In the genomic region with DNA sequence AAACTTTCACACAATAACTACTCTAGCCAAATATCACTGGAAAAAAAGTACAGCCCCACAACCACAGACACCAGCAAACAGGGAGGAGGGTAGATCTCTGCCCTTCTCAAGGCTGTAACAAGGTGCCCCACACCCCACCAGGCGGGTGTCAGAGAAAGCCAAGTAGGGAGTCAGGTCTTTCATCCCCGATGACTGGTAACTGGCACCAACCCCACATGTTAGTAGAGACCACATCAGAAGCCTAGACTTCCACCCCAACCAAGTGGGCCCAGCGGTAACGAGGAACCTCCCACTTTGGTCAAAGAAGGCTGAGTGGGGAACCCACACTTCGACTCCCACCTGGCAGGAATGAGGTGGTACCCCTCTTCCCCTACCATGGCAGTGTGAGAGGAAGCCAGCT, we compare ENCODE assay signal across 13 cellular contexts. TPM values are rescaled to one million over a fixed set of nuclear protein-coding genes. Genes with fewer than 3 reads are reported as not detected.
DNase-seq lines count a peak whose midpoint lies in the region; TF ChIP-seq lines count a peak whose summit lies in the region.
"Had no signal": no experiment of that assay in that cellular context is flagged by ENCODE, and none has a peak within 500 bp of the region (broad histone marks: within the 10 kb centered on the region; RNA-seq: fewer than 3 reads in every experiment).

No MANE protein-coding gene starts in this region.

- H3K4me3 ChIP-seq in subcutaneous abdominal adipose tissue (ENCODE audit: low read depth in 1 of 5, low read length in 5 of 5), result peak overlapping the region in 3 of 5 donors; percentile 15 to 40 (median 26)
- H3K4me3 ChIP-seq: dorsolateral prefrontal cortex, upper lobe of left lung had no signal

- H3K9ac ChIP-seq in subcutaneous abdominal adipose tissue (ENCODE audit: low read length in 5 of 5), result peak overlapping the region in 4 of 5 donors; percentile 30 to 66 (median 58)

- H3K36me3 ChIP-seq in subcutaneous abdominal adipose tissue (ENCODE audit: control insufficient read depth in 5 of 5, insufficient read depth in 5 of 5, low read length in 5 of 5), result peaks cover 0 to 4% (median 2%) of the 10 kb centered on the region in 5 donors
- H3K36me3 ChIP-seq: upper lobe of left lung had no signal

- no peaks in the 10 kb centered on the region for H3K9me3 ChIP-seq in subcutaneous abdominal adipose tissue (ENCODE audit: control insufficient read depth in 5 of 5, low read length in 5 of 5)
- H3K9me3 ChIP-seq: neutrophil, upper lobe of left lung had no signal

- H3K9me3 Mint-ChIP-seq in activated T-helper 1 cell treated with anti-CD3 and anti-CD28 coated beads, Interleukin-12 subunit alpha, Interleukin-12 subunit beta, Interleukin-2, Interleukin-4 antibody, amounts not matched to agents 30 ng/mL and 10 ng/mL and 1 ng/mL, durations not matched to agents 14 hours and 24 hours and 36 hours, result no peaks in the 10 kb centered on the region
- H3K9me3 Mint-ChIP-seq in nephron progenitor cell, result no peaks in the 10 kb centered on the region

- H3K36me3 Mint-ChIP-seq in activated T-helper 1 cell treated with anti-CD3 and anti-CD28 coated beads, Interleukin-12 subunit alpha, Interleukin-12 subunit beta, Interleukin-2, Interleukin-4 antibody, amounts not matched to agents 30 ng/mL and 10 ng/mL and 1 ng/mL, durations not matched to agents 14 hours and 24 hours and 36 hours (ENCODE audit: low read depth), result peaks cover 26% of the 10 kb centered on the region
- peaks cover 63% of the 10 kb centered on the region for H3K36me3 Mint-ChIP-seq in nephron progenitor cell (ENCODE audit: low read depth)

- no peaks in the 10 kb centered on the region for H3K27me3 ChIP-seq in subcutaneous abdominal adipose tissue (ENCODE audit: control insufficient read depth in 5 of 5, insufficient read depth in 4 of 5, low read length in 5 of 5)
- H3K27me3 ChIP-seq: dorsolateral prefrontal cortex, neutrophil, upper lobe of left lung had no signal

- H3K4me1 Mint-ChIP-seq in activated T-helper 1 cell treated with anti-CD3 and anti-CD28 coated beads, Interleukin-12 subunit alpha, Interleukin-12 subunit beta, Interleukin-2, Interleukin-4 antibody, amounts not matched to agents 30 ng/mL and 10 ng/mL and 1 ng/mL, durations not matched to agents 14 hours and 24 hours and 36 hours (ENCODE audit: low read depth), result peaks cover 17% of the 10 kb centered on the region
- no peaks in the 10 kb centered on the region for H3K4me1 Mint-ChIP-seq in nephron progenitor cell

- H3K4me1 ChIP-seq in subcutaneous abdominal adipose tissue (ENCODE audit: control insufficient read depth in 5 of 5, insufficient read depth in 5 of 5, low read length in 5 of 5), result peaks cover 0 to 14% (median 7%) of the 10 kb centered on the region in 5 donors
- H3K4me1 ChIP-seq: upper lobe of left lung had no signal

- intact Hi-C loops in activated T-helper 1 cell treated with anti-CD3 and anti-CD28 coated beads, Interleukin-12 subunit alpha, Interleukin-12 subunit beta, Interleukin-2, Interleukin-4 antibody, amounts not matched to agents 30 ng/mL and 10 ng/mL and 1 ng/mL, durations not matched to agents 14 hours and 24 hours and 36 hours (cut with micrococcal nuclease), result no loop called here

- peak; percentile 1 for DNase-seq in stimulated activated CD4-positive, alpha-beta T cell treated with anti-CD3 and anti-CD28 coated beads, Interleukin-12 subunit alpha, Interleukin-12 subunit beta, amount 100 ng/mL, for 4 hours
- no peak for DNase-seq in stimulated activated CD4-positive, alpha-beta T cell treated with anti-CD3 and anti-CD28 coated beads, Interleukin-2, amount 100 ng/mL, for 48 hours
- DNase-seq in activated T-helper 1 cell treated with anti-CD3 and anti-CD28 coated beads, Interleukin-12 subunit alpha, Interleukin-12 subunit beta, Interleukin-2, Interleukin-4 antibody, amounts not matched to agents 30 ng/mL and 10 ng/mL and 1 ng/mL, durations not matched to agents 14 hours and 24 hours and 36 hours (ENCODE audit: low spot score), result peak; percentile 6
- no peak for DNase-seq in nephron progenitor cell
- DNase-seq in NCI-H2081 (lab: John Stamatoyannopoulos, UW), result no peak
- no peak for DNase-seq in CD1c-positive myeloid dendritic cell (ENCODE audit: extremely low spot score)
- no peak for DNase-seq in NCI-H524 treated with DMSO at 0.1 percent for 48 hours (lab: John Stamatoyannopoulos, UW)
- DNase-seq: dorsolateral prefrontal cortex, HCEC 1CT, NCI-H146, upper lobe of left lung had no signal

- peak overlapping the region; percentile 61 for H3K4me3 Mint-ChIP-seq in activated T-helper 1 cell treated with anti-CD3 and anti-CD28 coated beads, Interleukin-12 subunit alpha, Interleukin-12 subunit beta, Interleukin-2, Interleukin-4 antibody, amounts not matched to agents 30 ng/mL and 10 ng/mL and 1 ng/mL, durations not matched to agents 14 hours and 24 hours and 36 hours
- no peak overlapping the region for H3K4me3 Mint-ChIP-seq in nephron progenitor cell

- no peak for TF ChIP-seq CTCF in nephron progenitor cell (IDR thresholded peaks at IDR 0.05)

- peak overlapping the region; percentile 49 for H3K27ac ChIP-seq in subcutaneous abdominal adipose tissue (ENCODE audit: low read depth, low read length)
- H3K27ac ChIP-seq: dorsolateral prefrontal cortex, neutrophil, upper lobe of left lung had no signal

- no peaks in the 10 kb centered on the region for H3K27me3 Mint-ChIP-seq in activated T-helper 1 cell treated with anti-CD3 and anti-CD28 coated beads, Interleukin-12 subunit alpha, Interleukin-12 subunit beta, Interleukin-2, Interleukin-4 antibody, amounts not matched to agents 30 ng/mL and 10 ng/mL and 1 ng/mL, durations not matched to agents 14 hours and 24 hours and 36 hours (ENCODE audit: insufficient read depth)
- H3K27me3 Mint-ChIP-seq in nephron progenitor cell (ENCODE audit: low read depth, poor library complexity), result peaks cover 2% of the 10 kb centered on the region

- peak overlapping the region; percentile 81 for H3K27ac Mint-ChIP-seq in activated T-helper 1 cell treated with anti-CD3 and anti-CD28 coated beads, Interleukin-12 subunit alpha, Interleukin-12 subunit beta, Interleukin-2, Interleukin-4 antibody, amounts not matched to agents 30 ng/mL and 10 ng/mL and 1 ng/mL, durations not matched to agents 14 hours and 24 hours and 36 hours
- peak overlapping the region; percentile 94 for H3K27ac Mint-ChIP-seq in nephron progenitor cell

RNA-seq across cellular contexts. Expression of a gene that starts 16.4 kb away (rescaled TPM):
- 10.4 and 12.3 TPM in 2 replicates for total RNA-seq in activated T-helper 1 cell treated with anti-CD3 and anti-CD28 coated beads, Interleukin-12 subunit alpha, Interleukin-12 subunit beta, Interleukin-2, Interleukin-4 antibody, amounts not matched to agents 30 ng/mL and 10 ng/mL and 1 ng/mL, durations not matched to agents 14 hours and 24 hours and 36 hours

RNA-seq across cellular contexts. Expression of a gene that starts 48.3 kb away (rescaled TPM):
- 50.2 and 54.3 TPM in 2 replicates for total RNA-seq in activated T-helper 1 cell treated with anti-CD3 and anti-CD28 coated beads, Interleukin-12 subunit alpha, Interleukin-12 subunit beta, Interleukin-2, Interleukin-4 antibody, amounts not matched to agents 30 ng/mL and 10 ng/mL and 1 ng/mL, durations not matched to agents 14 hours and 24 hours and 36 hours

Comparison
In these comparisons a context has a peak if more than half of its experiments do, and no peak if none do; other contexts are left out.
1. DNase-seq: peak in stimulated activated CD4-positive, alpha-beta T cell treated with anti-CD3 and anti-CD28 coated beads, Interleukin-12 subunit alpha, Interleukin-12 subunit beta, amount 100 ng/mL, for 4 hours (single experiment) and activated T-helper 1 cell treated with anti-CD3 and anti-CD28 coated beads, Interleukin-12 subunit alpha, Interleukin-12 subunit beta, Interleukin-2, Interleukin-4 antibody, amounts not matched to agents 30 ng/mL and 10 ng/mL and 1 ng/mL, durations not matched to agents 14 hours and 24 hours and 36 hours (single experiment); none in stimulated activated CD4-positive, alpha-beta T cell treated with anti-CD3 and anti-CD28 coated beads, Interleukin-2, amount 100 ng/mL, for 48 hours (0 of 2), nephron progenitor cell (single experiment), NCI-H2081 (0 of 2), CD1c-positive myeloid dendritic cell (single experiment) and NCI-H524 treated with DMSO at 0.1 percent for 48 hours (single experiment).